Comparison of ENCODE assay signal across 8 cellular contexts in genomic region chr13:31614704-31615103, GRCh38.
"Had no signal": no experiment of that assay in that cellular context is flagged by ENCODE, and none has a peak within 500 bp of the region (broad histone marks: within the 10 kb centered on the region; RNA-seq: fewer than 3 reads in every experiment).

No MANE protein-coding gene starts in this region.

- ATAC-seq: HepG2, K562 had no signal

- H3K4me3 Mint-ChIP-seq: IgD-negative memory B cell had no signal

- H3K9ac ChIP-seq: KMS-11 had no signal

- H3K27me3 Mint-ChIP-seq: IgD-negative memory B cell had no signal

- H3K27ac ChIP-seq: HL-60, KMS-11 had no signal

- DNase-seq: IMR-90, KBM-7, KG1 had no signal

- H3K36me3 Mint-ChIP-seq: IgD-negative memory B cell had no signal

- H3K4me2 ChIP-seq: KMS-11 had no signal

- H3K4me3 ChIP-seq: K562 had no signal

- H3K27ac Mint-ChIP-seq: IgD-negative memory B cell had no signal
